Comparison of ENCODE assay signal across 13 cellular contexts in the genomic region with DNA sequence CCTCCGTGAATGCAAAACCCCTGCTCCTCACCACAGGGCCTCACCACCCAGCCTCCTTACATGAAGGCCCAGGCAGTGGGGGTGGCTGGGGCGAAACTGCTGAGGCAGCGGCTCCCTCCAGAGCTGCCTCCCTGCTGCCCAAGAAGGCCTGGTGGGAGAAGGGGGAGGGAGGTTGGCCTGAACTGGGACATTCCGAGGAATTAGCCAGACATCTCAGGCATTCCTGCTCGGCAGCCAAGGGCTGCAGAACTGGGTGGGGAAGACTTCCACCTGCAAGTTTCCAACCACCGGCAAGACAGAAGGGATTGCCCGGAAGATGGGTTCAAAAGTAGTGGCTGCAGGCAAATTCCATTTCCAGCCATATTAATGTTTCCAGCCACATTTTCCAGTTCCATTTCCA. TPM values are rescaled to one million over a fixed set of nuclear protein-coding genes. Genes with fewer than 3 reads are reported as not detected.
DNase-seq lines count a peak whose midpoint lies in the region; ATAC-seq and TF ChIP-seq lines count a peak whose summit lies in the region.
"Had no signal": no experiment of that assay in that cellular context is flagged by ENCODE, and none has a peak within 500 bp of the region (broad histone marks: within the 10 kb centered on the region; RNA-seq: fewer than 3 reads in every experiment).

No MANE protein-coding gene starts in this region.

- no peak overlapping the region for H3K4me3 Mint-ChIP-seq in type B pancreatic cell
- H3K4me3 Mint-ChIP-seq: activated CD4-positive, alpha-beta T cell treated with anti-CD3 and anti-CD28 coated beads for 36 hours had no signal

- peaks cover 15% of the 10 kb centered on the region for H3K36me3 Mint-ChIP-seq in type B pancreatic cell

- no peak for ATAC-seq in stimulated activated naive CD8-positive, alpha-beta T cell treated with anti-CD3 and anti-CD28 coated beads, Interleukin-15, Interleukin-2, amounts not matched to agents 100 U/mL and 50 U/mL, for 24 hours
- ATAC-seq: activated CD4-positive, alpha-beta T cell treated with anti-CD3 and anti-CD28 coated beads for 36 hours had no signal

- H3K27me3 Mint-ChIP-seq in type B pancreatic cell = no peaks in the 10 kb centered on the region
- H3K27me3 Mint-ChIP-seq: activated CD4-positive, alpha-beta T cell treated with anti-CD3 and anti-CD28 coated beads for 36 hours had no signal

- H3K27ac Mint-ChIP-seq in type B pancreatic cell = no peak overlapping the region
- H3K27ac Mint-ChIP-seq: activated CD4-positive, alpha-beta T cell treated with anti-CD3 and anti-CD28 coated beads for 36 hours had no signal

- peak; percentile 60 for DNase-seq in HK-2 (ENCODE audit: unreplicated experiment)
- DNase-seq in fibroblast of peridontal ligament (ENCODE audit: extremely low read depth) = peak; percentile 40
- DNase-seq in retina = peak; percentile 28
- DNase-seq in type B pancreatic cell (ENCODE audit: extremely low spot score, unreplicated experiment) = no peak
- no peak for DNase-seq in stimulated activated naive CD8-positive, alpha-beta T cell treated with anti-CD3 and anti-CD28 coated beads, Interleukin-15, Interleukin-2, amounts not matched to agents 100 U/mL and 50 U/mL, for 24 hours
- DNase-seq in DMS153 (lab: John Stamatoyannopoulos, UW) = no peak
- DNase-seq: activated CD4-positive, alpha-beta T cell treated with anti-CD3 and anti-CD28 coated beads for 36 hours; activated naive CD4-positive, alpha-beta T cell treated with Interleukin-2 at 50 U/mL for 16 hours; dermis blood vessel endothelial cell; DMS79; SJCRH30 had no signal

- H3K4me1 Mint-ChIP-seq in type B pancreatic cell (ENCODE audit: unreplicated experiment) = peaks cover 5% of the 10 kb centered on the region

- TF ChIP-seq CTCF in type B pancreatic cell (conservative IDR thresholded peaks at IDR 0.05) = no peak

- H3K9me3 Mint-ChIP-seq in type B pancreatic cell = no peaks in the 10 kb centered on the region

RNA-seq across cellular contexts. Expression of a gene that starts 2.3 kb away (rescaled TPM):
- 2.8 and 4.8 TPM in 2 replicates for total RNA-seq in type B pancreatic cell (ENCODE audit: low replicate concordance)

RNA-seq across cellular contexts. Expression of a gene that starts 5.4 kb away (rescaled TPM):
- 53.2 and 71.0 TPM in 2 replicates for total RNA-seq in type B pancreatic cell (ENCODE audit: low replicate concordance)

RNA-seq across cellular contexts. Expression of a gene that starts 14.9 kb away (rescaled TPM):
- total RNA-seq in type B pancreatic cell (ENCODE audit: low replicate concordance) = 63.3 and 72.4 TPM in 2 replicates

RNA-seq across cellular contexts. Expression of a gene that starts 16.7 kb away (rescaled TPM):
- 61.6 and 70.7 TPM in 2 replicates for total RNA-seq in type B pancreatic cell (ENCODE audit: low replicate concordance)

RNA-seq across cellular contexts. Expression of a gene that starts 44.6 kb away (rescaled TPM):
- not detected in 2 replicates for total RNA-seq in type B pancreatic cell (ENCODE audit: low replicate concordance)
- total RNA-seq: activated CD4-positive, alpha-beta T cell treated with anti-CD3 and anti-CD28 coated beads for 36 hours; dermis blood vessel endothelial cell; H4; MCF 10A; SJCRH30 had no signal

Comparison
In these comparisons a context has a peak if more than half of its experiments do, and no peak if none do; other contexts are left out.
1. DNase-seq: peak in HK-2 (single experiment), fibroblast of peridontal ligament (single experiment) and retina (single experiment); none in type B pancreatic cell (single experiment), stimulated activated naive CD8-positive, alpha-beta T cell treated with anti-CD3 and anti-CD28 coated beads, Interleukin-15, Interleukin-2, amounts not matched to agents 100 U/mL and 50 U/mL, for 24 hours (single experiment) and DMS153 (single experiment).